11 cellular contexts compared by ENCODE assay signal in genomic region chr7:45709168-45710034, GRCh38.
DNase-seq lines count a peak whose midpoint lies in the region; ATAC-seq and TF ChIP-seq lines count a peak whose summit lies in the region.
"Had no signal": no experiment of that assay in that cellular context is flagged by ENCODE, and none has a peak within 500 bp of the region (broad histone marks: within the 10 kb centered on the region; RNA-seq: fewer than 3 reads in every experiment).

No MANE protein-coding gene starts in this region.

- no peaks in the 10 kb centered on the region for H3K79me2 ChIP-seq in mammary epithelial cell (ENCODE audit: insufficient read depth, low read length)

- dilution Hi-C loops in mammary epithelial cell (cut with HindIII; ENCODE audit: low sequenced_read_pairs): no loop called here

- CTCF ChIA-PET in MCF 10A (lab: Yijun Ruan, JAX): interaction anchor here (0.5 to 1.3 kb wide), 4 partner anchors 103 to 1956 kb away, joined by 3 to 4 read pairs (median 3); no protein-coding TSS in a partner anchor
- CTCF ChIA-PET in mammary epithelial cell (lab: Charles Lee; ENCODE audit: low non-redundant PET): no interaction called here

- H3K9ac ChIP-seq in mammary epithelial cell (ENCODE audit: insufficient read depth, low read length): no peak overlapping the region

- H3K27ac Mint-ChIP-seq in MCF 10A (ENCODE audit: low read depth, unreplicated experiment): no peak overlapping the region
- no peak overlapping the region for H3K27ac Mint-ChIP-seq in effector memory CD8-positive, alpha-beta T cell

- in situ Hi-C loops in mammary epithelial cell (cut with MboI; ENCODE audit: low sequenced_read_pairs in 2 of 2): no loop called here

- ATAC-seq in gastroesophageal sphincter (peak; percentile 93), HG03097 (IDR thresholded peaks at IDR 0.05; ENCODE audit: low FRiP score, unreplicated experiment) (no peak)
- ATAC-seq in effector memory CD8-positive, alpha-beta T cell (replicated peaks): no peak

- BruUV-seq in MCF 10A (replicated peaks; lab: Mats Ljungman, UMichigan): no TSS peak
- BruUV-seq in mammary epithelial cell (replicated peaks; lab: Mats Ljungman, UMichigan): no TSS peak

- peaks cover 5% of the 10 kb centered on the region for H3K4me1 Mint-ChIP-seq in MCF 10A (ENCODE audit: insufficient read depth, unreplicated experiment)
- H3K4me1 Mint-ChIP-seq in effector memory CD8-positive, alpha-beta T cell (ENCODE audit: low read depth in 2 of 2): no peaks in the 10 kb centered on the region

- H4K20me1 ChIP-seq in mammary epithelial cell (ENCODE audit: insufficient read depth, low read length): no peaks in the 10 kb centered on the region

- H3K36me3 Mint-ChIP-seq in MCF 10A (ENCODE audit: insufficient read depth, unreplicated experiment): no peaks in the 10 kb centered on the region
- no peaks in the 10 kb centered on the region for H3K36me3 Mint-ChIP-seq in effector memory CD8-positive, alpha-beta T cell (ENCODE audit: insufficient read depth)

- intact Hi-C loops in MCF 10A (cut with micrococcal nuclease) (no loop called here), mammary epithelial cell (cut with micrococcal nuclease) (no loop called here)

- no peak overlapping the region for H3K4me3 Mint-ChIP-seq in MCF 10A (ENCODE audit: unreplicated experiment)
- H3K4me3 Mint-ChIP-seq in effector memory CD8-positive, alpha-beta T cell: no peak overlapping the region

- no peak for TF ChIP-seq CTCF in MCF 10A (IDR thresholded peaks at IDR 0.05; ENCODE audit: unreplicated experiment)
- TF ChIP-seq CTCF in mammary epithelial cell (conservative IDR thresholded peaks at IDR 0.05 in 1 of 2, IDR thresholded peaks at IDR 0.05 in 1 of 2; ENCODE audit: extremely low read depth in 1 of 2, insufficient read depth in 1 of 2, low read depth in 1 of 2, low read length in 2 of 2): no peak
- TF ChIP-seq CTCF in gastroesophageal sphincter (IDR thresholded peaks at IDR 0.05): no peak

- H3K4me1 ChIP-seq in mammary epithelial cell (ENCODE audit: insufficient read depth, low read length) (no peaks in the 10 kb centered on the region), gastroesophageal sphincter (no peaks in the 10 kb centered on the region)

- peaks cover 44% of the 10 kb centered on the region for H3K27me3 Mint-ChIP-seq in MCF 10A (ENCODE audit: insufficient read depth, unreplicated experiment)
- peaks cover 26 to 51% of the 10 kb centered on the region in 2 donors for H3K27me3 Mint-ChIP-seq in effector memory CD8-positive, alpha-beta T cell

- POLR2A ChIA-PET in MCF 10A (lab: Yijun Ruan, JAX): no interaction called here

- H3K4me2 ChIP-seq in mammary epithelial cell (ENCODE audit: insufficient read depth, low read depth, low read length): no peak overlapping the region

- TF ChIP-seq POLR2A in gastroesophageal sphincter (IDR thresholded peaks at IDR 0.05): no peak

- H3K27me3 ChIP-seq in mammary epithelial cell (ENCODE audit: insufficient read depth, low read length) (peaks cover 4% of the 10 kb centered on the region), gastroesophageal sphincter (no peaks in the 10 kb centered on the region)

- H3K9me3 ChIP-seq in mammary epithelial cell (replicated peaks; ENCODE audit: insufficient read depth, low read length): no peaks in the 10 kb centered on the region
- H3K9me3 ChIP-seq in gastroesophageal sphincter: no peaks in the 10 kb centered on the region

- H3K27ac ChIP-seq in mammary epithelial cell (ENCODE audit: insufficient read depth, low read depth, low read length): no peak overlapping the region
- H3K27ac ChIP-seq in gastroesophageal sphincter: peak overlapping the region in 3 of 4 donors; percentile 25 to 62 (median 54)

- DNase-seq in MCF 10A (ENCODE audit: unreplicated experiment) (peak; percentile 17), mammary epithelial cell (no peak), myocyte (ENCODE audit: low read depth) (peak; percentile 92), NCI-H1436 treated with DMSO at 0.1 percent for 48 hours (lab: John Stamatoyannopoulos, UW) (no peak), GM19238 (ENCODE audit: insufficient read length, low spot score) (no peak)
- DNase-seq in effector memory CD8-positive, alpha-beta T cell: no peak
- DNase-seq: ACHN, erythroblast, NCI-H510A treated with DMSO at 0.1 percent for 48 hours had no signal

- H3K36me3 ChIP-seq in mammary epithelial cell (ENCODE audit: insufficient read depth, low read length): no peaks in the 10 kb centered on the region
- H3K36me3 ChIP-seq in gastroesophageal sphincter: peaks cover 0 to 8% of the 10 kb centered on the region in 2 donors

- H3K4me3 ChIP-seq in mammary epithelial cell (replicated peaks in 1 of 3; ENCODE audit: insufficient read depth in 1 of 3, low read depth in 2 of 3, low read length in 3 of 3) (no peak overlapping the region), gastroesophageal sphincter (no peak overlapping the region)

- no peaks in the 10 kb centered on the region for H3K9me3 Mint-ChIP-seq in MCF 10A (ENCODE audit: unreplicated experiment)
- no peaks in the 10 kb centered on the region for H3K9me3 Mint-ChIP-seq in effector memory CD8-positive, alpha-beta T cell

- TF ChIP-seq EP300 in gastroesophageal sphincter (IDR thresholded peaks at IDR 0.05): no peak

- 80% methylated on average over 11 of the region's 14 CpGs for WGBS in mammary epithelial cell (ENCODE audit: low coverage, missing lambda C conversion rate)
- WGBS in gastroesophageal sphincter (ENCODE audit: low coverage in 1 of 2), 2 donors: 70 to 84% methylated on average over 2 to 4 of the region's 14 CpGs

- H2AFZ ChIP-seq in mammary epithelial cell (ENCODE audit: low read depth, low read length): no peak overlapping the region

Comparison
In these comparisons a context has a peak if more than half of its experiments do, and no peak if none do; other contexts are left out.
1. DNase-seq: peak in MCF 10A (single experiment) and myocyte (single experiment); none in mammary epithelial cell (single experiment), effector memory CD8-positive, alpha-beta T cell (0 of 3), NCI-H1436 treated with DMSO at 0.1 percent for 48 hours (single experiment) and GM19238 (single experiment).